8 cellular contexts compared by ENCODE assay signal in the genomic region with DNA sequence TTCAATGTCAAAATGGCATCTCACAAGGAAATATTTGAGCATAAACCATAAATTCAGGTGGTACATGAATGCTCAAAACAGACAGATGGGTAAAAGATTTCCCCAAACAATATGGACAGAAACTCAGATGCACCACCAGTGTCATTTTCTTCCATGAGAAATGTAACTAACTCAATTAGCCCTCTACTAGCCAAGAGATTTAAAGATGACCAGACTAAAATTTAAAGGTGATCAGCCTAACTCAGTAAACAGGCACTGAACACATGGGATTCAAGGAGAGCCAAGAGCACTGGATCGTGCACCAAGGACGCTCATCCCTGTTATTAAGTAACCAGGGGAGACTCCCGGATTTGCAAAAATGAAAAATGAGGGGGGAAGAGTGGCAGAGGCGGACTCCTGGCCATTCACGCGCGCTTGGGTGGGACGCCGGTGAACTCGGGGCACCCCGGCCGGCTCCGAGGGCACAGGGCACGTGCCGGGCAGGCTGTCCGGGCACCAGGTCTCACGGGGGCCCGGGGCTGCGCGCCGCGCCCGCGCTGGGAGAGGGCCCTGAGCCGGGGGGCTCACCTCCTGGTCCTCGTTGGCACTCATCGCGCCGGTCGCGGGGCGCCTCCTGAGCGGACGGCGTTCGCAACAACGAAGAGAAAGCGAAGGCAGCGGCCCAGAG. TPM values are rescaled to one million over a fixed set of nuclear protein-coding genes. Genes with fewer than 3 reads are reported as not detected.
DNase-seq lines count a peak whose midpoint lies in the region; ATAC-seq and TF ChIP-seq lines count a peak whose summit lies in the region.

No MANE protein-coding gene starts in this region.

- peak overlapping the region; percentile 78 to 95 (median 95) for H3K27ac Mint-ChIP-seq in nephron

- DNase-seq in BJ (ENCODE audit: low read depth) (no peak), fibroblast of gingiva (ENCODE audit: low read depth) (peak; percentile 4), vagina (ENCODE audit: extremely low spot score in 2 of 2) (no peak), NCI-H1105 treated with DMSO at 0.1 percent for 48 hours (lab: John Stamatoyannopoulos, UW) (no peak)
- peak in 2 of 3 experiments; percentile 8 to 27 for DNase-seq in activated CD8-positive, alpha-beta memory T cell treated with anti-CD3 and anti-CD28 coated beads for 48 hours (ENCODE audit: low read depth in 2 of 3, low spot score in 2 of 3)

- CTCF ChIA-PET in BJ (lab: Yijun Ruan, JAX): interaction anchor here (1.0 kb wide), 1 partner anchor 9 kb away, joined by 3 read pairs; no protein-coding TSS in a partner anchor

- no peaks in the 10 kb centered on the region for H3K27me3 ChIP-seq in BJ (ENCODE audit: control insufficient read depth, insufficient read depth, low read length)
- H3K27me3 ChIP-seq in HUES6 (ENCODE audit: control insufficient read depth, insufficient read depth, low read length): no peaks in the 10 kb centered on the region
- no peaks in the 10 kb centered on the region for H3K27me3 ChIP-seq in vagina

- H3K4me3 ChIP-seq in BJ (ENCODE audit: low read depth, low read length) (peak overlapping the region; percentile 65), HUES6 (ENCODE audit: low read depth, low read length) (peak overlapping the region; percentile 93), vagina (peak overlapping the region; percentile 73 to 78)

- peaks cover 19% of the 10 kb centered on the region for H3K36me3 Mint-ChIP-seq in nephron (ENCODE audit: low read depth)

- H3K9me3 Mint-ChIP-seq in nephron: no peaks in the 10 kb centered on the region

- TF ChIP-seq CTCF in BJ (IDR thresholded peaks at IDR 0.05; ENCODE audit: insufficient read depth, low read depth, low read length): no peak
- no peak for TF ChIP-seq CTCF in nephron (IDR thresholded peaks at IDR 0.05; ENCODE audit: unreplicated experiment in 3 of 3)
- peak in 1 of 3 experiments; percentile 1 for TF ChIP-seq CTCF in vagina (IDR thresholded peaks at IDR 0.05)

- H3K36me3 ChIP-seq in BJ (ENCODE audit: control insufficient read depth, insufficient read depth, low read length): no peaks in the 10 kb centered on the region
- H3K36me3 ChIP-seq in HUES6 (ENCODE audit: control insufficient read depth, insufficient read depth, low read length): peaks cover 14% of the 10 kb centered on the region
- no peaks in the 10 kb centered on the region for H3K36me3 ChIP-seq in vagina

- peak; percentile 17 for ATAC-seq in GM19043 (IDR thresholded peaks at IDR 0.05; ENCODE audit: low read depth, unreplicated experiment)

- no peak for TF ChIP-seq POLR2A in vagina (IDR thresholded peaks at IDR 0.05)

- intact Hi-C loops in vagina (cut with DNase I): loop anchor here (10.0 kb wide), 1 partner anchor 154 kb away; the partner anchor contains the start of gene ING2

- H3K4me1 Mint-ChIP-seq in nephron: peaks cover 24% of the 10 kb centered on the region

- H3K9ac ChIP-seq in HUES6 (ENCODE audit: low read length): peak overlapping the region; percentile 84

- H3K4me1 ChIP-seq in HUES6 (ENCODE audit: control insufficient read depth, insufficient read depth, low read length) (peaks cover 9% of the 10 kb centered on the region), vagina (peaks cover 31% of the 10 kb centered on the region)

- H3K9me3 ChIP-seq in HUES6 (ENCODE audit: control insufficient read depth, insufficient read depth, low read depth, low read length) (no peaks in the 10 kb centered on the region), vagina (no peaks in the 10 kb centered on the region)

- no peaks in the 10 kb centered on the region for H3K27me3 Mint-ChIP-seq in nephron (ENCODE audit: low read depth)

- POLR2A ChIA-PET in BJ (lab: Charles Lee): no interaction called here

- H3K27ac ChIP-seq in HUES6 (ENCODE audit: low read depth, low read length) (peak overlapping the region; percentile 63; the same call in 1 of the 2 replicates), vagina (peak overlapping the region; percentile 82)

- peak overlapping the region; percentile 84 to 99 (median 91) for H3K4me3 Mint-ChIP-seq in nephron

RNA-seq across cellular contexts. Expression of gene RWDD4, which starts 0.5 kb away (rescaled TPM):
- 5.2 and 13.0 TPM in 2 replicates for polyA plus RNA-seq in BJ (2011; rRNA removed)
- 1.7 and 2.3 TPM in 2 replicates for polyA minus RNA-seq in BJ (2011; rRNA and poly(A)+ RNA removed)
- 18.2 TPM for total RNA-seq in vagina

RNA-seq across cellular contexts. Expression of gene TRAPPC11, which starts 0.6 kb away (rescaled TPM):
- polyA plus RNA-seq in BJ (2011; rRNA removed): 21.2 and 38.3 TPM in 2 replicates
- 15.6 and 19.2 TPM in 2 replicates for polyA minus RNA-seq in BJ (2011; rRNA and poly(A)+ RNA removed)
- total RNA-seq in vagina: 40.3 TPM

Comparison
In these comparisons a context has a peak if more than half of its experiments do, and no peak if none do; other contexts are left out.
1. DNase-seq: peak in activated CD8-positive, alpha-beta memory T cell treated with anti-CD3 and anti-CD28 coated beads for 48 hours (2 of 3) and fibroblast of gingiva (single experiment); none in BJ (single experiment), vagina (0 of 2) and NCI-H1105 treated with DMSO at 0.1 percent for 48 hours (single experiment).
2. Peak in every context shown above with its lines, with median percentiles within 50 percentile points of each other: H3K4me3 ChIP-seq.